23 cellular contexts compared by ENCODE assay signal in the genomic region with DNA sequence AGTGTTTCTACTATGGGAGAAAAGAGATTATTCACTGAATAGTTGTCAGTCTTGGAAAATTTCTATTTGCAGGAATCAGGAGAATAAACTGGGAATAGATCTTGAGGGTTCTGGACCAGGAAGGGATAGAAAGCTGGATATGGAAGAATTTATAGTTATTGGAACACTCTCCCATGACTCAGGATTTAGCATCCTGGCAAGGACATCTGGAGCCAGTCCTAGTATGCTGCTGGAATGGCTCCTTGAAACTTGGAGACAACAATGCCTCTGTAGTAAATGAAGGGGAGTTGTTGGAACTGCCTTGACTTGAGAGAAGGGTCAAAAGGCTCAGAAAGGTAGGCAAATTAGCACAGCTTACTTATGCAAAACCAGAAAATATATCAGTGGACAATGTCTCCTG. TPM values are rescaled to one million over a fixed set of nuclear protein-coding genes. Genes with fewer than 3 reads are reported as not detected.
DNase-seq lines count a peak whose midpoint lies in the region; ATAC-seq and TF ChIP-seq lines count a peak whose summit lies in the region.
"Had no signal": no experiment of that assay in that cellular context is flagged by ENCODE, and none has a peak within 500 bp of the region (broad histone marks: within the 10 kb centered on the region; RNA-seq: fewer than 3 reads in every experiment).

No MANE protein-coding gene starts in this region.

- no peaks in the 10 kb centered on the region for H3K4me1 ChIP-seq in esophagus squamous epithelium
- peaks cover 18% of the 10 kb centered on the region for H3K4me1 ChIP-seq in OCI-LY7 (ENCODE audit: insufficient read depth, low read length, poor library complexity, severe bottlenecking)
- H3K4me1 ChIP-seq: lower lobe of right lung, vagina had no signal

- no peaks in the 10 kb centered on the region for H3K9me2 ChIP-seq in OCI-LY7 (ENCODE audit: insufficient read depth, low read length)

- BruUV-seq in OCI-LY7 (replicated peaks; lab: Mats Ljungman, UMichigan), result no TSS peak

- H3K36me3 Mint-ChIP-seq in mesothelial cell of epicardium (peaks cover 2% of the 10 kb centered on the region), immature natural killer cell (peaks cover 0 to 6% (median 0%) of the 10 kb centered on the region in 3 donors)
- H3K36me3 Mint-ChIP-seq: activated naive CD8-positive, alpha-beta T cell treated with anti-CD3 and anti-CD28 coated beads for 36 hours had no signal

- H4K20me1 ChIP-seq in OCI-LY7 (ENCODE audit: insufficient read depth, low read length), result no peaks in the 10 kb centered on the region

- H3K27ac ChIP-seq in esophagus squamous epithelium, result peak overlapping the region in 3 of 4 donors; percentile 24 to 55 (median 34)
- no peak overlapping the region for H3K27ac ChIP-seq in OCI-LY7 (ENCODE audit: low read depth, low read length, poor library complexity, severe bottlenecking)
- H3K27ac ChIP-seq: lower lobe of right lung, vagina had no signal

- ATAC-seq in HG03280 (IDR thresholded peaks at IDR 0.05; ENCODE audit: unreplicated experiment), result no peak
- ATAC-seq: activated CD8-positive, alpha-beta T cell treated with anti-CD3 and anti-CD28 coated beads, Interleukin-2, amount 10 ng/mL, durations not matched to agents 7 days and 5 days; effector memory CD8-positive, alpha-beta T cell; naive thymus-derived CD8-positive, alpha-beta T cell; stimulated activated naive CD8-positive, alpha-beta T cell treated with anti-CD3 and anti-CD28 coated beads, Interleukin-15, Interleukin-2, amounts not matched to agents 100 U/mL and 50 U/mL, for 24 hours; T-helper 17 cell had no signal

- TF ChIP-seq CTCF in esophagus squamous epithelium (IDR thresholded peaks at IDR 0.05) (no peak), OCI-LY7 (conservative IDR thresholded peaks at IDR 0.05; ENCODE audit: low read length) (no peak), mesothelial cell of epicardium (IDR thresholded peaks at IDR 0.05; ENCODE audit: unreplicated experiment) (no peak)

- H3K9me3 Mint-ChIP-seq in mesothelial cell of epicardium (peaks cover 39% of the 10 kb centered on the region), immature natural killer cell (peaks cover 0 to 4% (median 0%) of the 10 kb centered on the region in 6 donors)
- H3K9me3 Mint-ChIP-seq: activated B cell treated with CpG ODN at 0.5 μM for 24 hours; activated naive CD8-positive, alpha-beta T cell treated with anti-CD3 and anti-CD28 coated beads for 36 hours; effector memory CD8-positive, alpha-beta T cell had no signal

- H3K27me3 Mint-ChIP-seq in mesothelial cell of epicardium (ENCODE audit: low read depth), result no peaks in the 10 kb centered on the region
- peaks cover 1 to 3% (median 2%) of the 10 kb centered on the region in 3 donors for H3K27me3 Mint-ChIP-seq in immature natural killer cell (ENCODE audit: low read depth in 3 of 3)
- H3K27me3 Mint-ChIP-seq: activated B cell treated with CpG ODN at 0.5 μM for 24 hours; activated naive CD8-positive, alpha-beta T cell treated with anti-CD3 and anti-CD28 coated beads for 36 hours; naive thymus-derived CD8-positive, alpha-beta T cell; T-helper 17 cell had no signal

- no peaks in the 10 kb centered on the region for H3K79me2 ChIP-seq in OCI-LY7 (ENCODE audit: insufficient read depth, low read depth, low read length)

- no peaks in the 10 kb centered on the region for H3K9me3 ChIP-seq in MG63
- no peaks in the 10 kb centered on the region for H3K9me3 ChIP-seq in esophagus squamous epithelium
- no peaks in the 10 kb centered on the region for H3K9me3 ChIP-seq in OCI-LY7 (ENCODE audit: low read length)
- H3K9me3 ChIP-seq: lower lobe of right lung, vagina had no signal

- H3K27me3 ChIP-seq in MG63 (no peaks in the 10 kb centered on the region), esophagus squamous epithelium (no peaks in the 10 kb centered on the region)
- H3K27me3 ChIP-seq: vagina had no signal

- intact Hi-C loops in esophagus squamous epithelium (cut with DNase I), result no loop called here
- intact Hi-C loops in OCI-LY7 (cut with micrococcal nuclease; ENCODE audit: unreplicated experiment), result no loop called here

- DNase-seq in AG08396 (ENCODE audit: low spot score) (peak; percentile 21), MG63 (peak; percentile 46), esophagus squamous epithelium (lab: John Stamatoyannopoulos, UW) (no peak), pons (ENCODE audit: low spot score) (peak; percentile 5), OCI-LY7 (ENCODE audit: low spot score) (no peak), mesothelial cell of epicardium (ENCODE audit: low spot score in 2 of 2, unreplicated experiment in 2 of 2) (no peak), immature natural killer cell (no peak)
- DNase-seq: ACHN; activated B cell treated with CpG ODN at 0.5 μM for 24 hours; activated CD8-positive, alpha-beta T cell treated with anti-CD3 and anti-CD28 coated beads, Interleukin-2, amount 10 ng/mL, durations not matched to agents 7 days and 5 days; activated naive CD8-positive, alpha-beta T cell treated with anti-CD3 and anti-CD28 coated beads for 36 hours; caudate nucleus; DND-41; effector memory CD8-positive, alpha-beta T cell; lower lobe of right lung; naive thymus-derived CD8-positive, alpha-beta T cell; NCI-H187; NCI-H345; Right ventricle myocardium superior; stimulated activated naive CD8-positive, alpha-beta T cell treated with anti-CD3 and anti-CD28 coated beads, Interleukin-15, Interleukin-2, amounts not matched to agents 100 U/mL and 50 U/mL, for 24 hours; T-helper 17 cell had no signal

- no peak overlapping the region for H3K27ac Mint-ChIP-seq in mesothelial cell of epicardium
- H3K27ac Mint-ChIP-seq in immature natural killer cell, result no peak overlapping the region
- H3K27ac Mint-ChIP-seq: activated B cell treated with CpG ODN at 0.5 μM for 24 hours; activated CD8-positive, alpha-beta T cell treated with anti-CD3 and anti-CD28 coated beads, Interleukin-2, amount 10 ng/mL, durations not matched to agents 7 days and 5 days; activated naive CD8-positive, alpha-beta T cell treated with anti-CD3 and anti-CD28 coated beads for 36 hours; effector memory CD8-positive, alpha-beta T cell; naive thymus-derived CD8-positive, alpha-beta T cell; T-helper 17 cell had no signal

- no peak overlapping the region for H2AFZ ChIP-seq in OCI-LY7 (ENCODE audit: low read length)

- TF ChIP-seq POLR2A in esophagus squamous epithelium (IDR thresholded peaks at IDR 0.05), result no peak

- H3K4me2 ChIP-seq in OCI-LY7 (ENCODE audit: low read length), result no peak overlapping the region

- no peaks in the 10 kb centered on the region for H3K4me1 Mint-ChIP-seq in mesothelial cell of epicardium
- H3K4me1 Mint-ChIP-seq in immature natural killer cell, result no peaks in the 10 kb centered on the region
- H3K4me1 Mint-ChIP-seq: activated naive CD8-positive, alpha-beta T cell treated with anti-CD3 and anti-CD28 coated beads for 36 hours; naive thymus-derived CD8-positive, alpha-beta T cell; T-helper 17 cell had no signal

- POLR2A ChIA-PET in OCI-LY7 (lab: Charles Lee), result no interaction called here

- H3K4me3 ChIP-seq in MG63, result no peak overlapping the region
- no peak overlapping the region for H3K4me3 ChIP-seq in esophagus squamous epithelium
- no peak overlapping the region for H3K4me3 ChIP-seq in OCI-LY7 (ENCODE audit: low read depth, low read length, poor library complexity, severe bottlenecking)
- H3K4me3 ChIP-seq: lower lobe of right lung, vagina had no signal

- CTCF ChIA-PET in OCI-LY7 (lab: Charles Lee; ENCODE audit: unreplicated experiment), result no interaction called here

- H3K4me3 Mint-ChIP-seq in mesothelial cell of epicardium, result no peak overlapping the region
- H3K4me3 Mint-ChIP-seq in immature natural killer cell, result no peak overlapping the region
- H3K4me3 Mint-ChIP-seq: activated B cell treated with CpG ODN at 0.5 μM for 24 hours; activated CD8-positive, alpha-beta T cell treated with anti-CD3 and anti-CD28 coated beads, Interleukin-2, amount 10 ng/mL, durations not matched to agents 7 days and 5 days; activated naive CD8-positive, alpha-beta T cell treated with anti-CD3 and anti-CD28 coated beads for 36 hours; effector memory CD8-positive, alpha-beta T cell; naive thymus-derived CD8-positive, alpha-beta T cell; T-helper 17 cell had no signal

- H3K36me3 ChIP-seq in MG63 (no peaks in the 10 kb centered on the region), esophagus squamous epithelium (no peaks in the 10 kb centered on the region), OCI-LY7 (ENCODE audit: insufficient read depth, low read length) (no peaks in the 10 kb centered on the region)
- H3K36me3 ChIP-seq: lower lobe of right lung, vagina had no signal

RNA-seq across cellular contexts. Expression of a gene that starts 23.5 kb away (rescaled TPM):
- total RNA-seq in MG63 (2014; rRNA removed; shearing (Covaris generic); ENCODE audit: low replicate concordance), result 29.8 and 30.6 TPM in 2 replicates
- total RNA-seq in esophagus squamous epithelium, result 100 to 1,000 TPM in 1 of 4 donors, 10 to 100 TPM in 3; 36.4 to 108 (median 63.8) TPM
- 73.8 and 101 TPM in 2 replicates for total RNA-seq in OCI-LY7 (2014; rRNA removed; shearing (Covaris generic))
- 97.3 and 99.1 TPM in 2 replicates for total RNA-seq in OCI-LY7 (2022)
- total RNA-seq in mesothelial cell of epicardium, result 117 to 121 TPM (median 119 TPM) in 3 replicates
- 10 to 100 TPM; 20.6 to 39.0 (median 22.2) TPM for polyA plus RNA-seq in immature natural killer cell

Comparison
In these comparisons a context has a peak if more than half of its experiments do, and no peak if none do; other contexts are left out.
1. DNase-seq: peak in AG08396 (single experiment), MG63 (single experiment) and pons (single experiment); none in esophagus squamous epithelium (single experiment), OCI-LY7 (single experiment), mesothelial cell of epicardium (0 of 2) and immature natural killer cell (0 of 3).